Comparison of ENCODE assay signal across 23 cellular contexts in genomic region chr1:239570878-239571277, GRCh38.
"Had no signal": no experiment of that assay in that cellular context is flagged by ENCODE, and none has a peak within 500 bp of the region (broad histone marks: within the 10 kb centered on the region; RNA-seq: fewer than 3 reads in every experiment).

No MANE protein-coding gene starts in this region.

- H3K4me3 ChIP-seq: coronary artery, dorsolateral prefrontal cortex, esophagus muscularis mucosa, gastrocnemius medialis, heart left ventricle, hepatocyte, lower lobe of right lung, mucosa of descending colon had no signal

- H3K79me2 ChIP-seq: hepatocyte had no signal

- ATAC-seq: foreskin keratinocyte, gastrocnemius medialis, heart left ventricle, left colon, left lobe of liver, left ventricle myocardium superior, lower lobe of right lung, mucosa of descending colon had no signal

- H2AFZ ChIP-seq: hepatocyte had no signal

- H3K27ac ChIP-seq: coronary artery, dorsolateral prefrontal cortex, esophagus muscularis mucosa, foreskin keratinocyte, gastrocnemius medialis, heart left ventricle, hepatocyte, lower lobe of right lung had no signal

- H3K27me3 ChIP-seq: dorsolateral prefrontal cortex, esophagus muscularis mucosa, foreskin keratinocyte, gastrocnemius medialis, heart left ventricle, hepatocyte had no signal

- H3K9me3 ChIP-seq: esophagus muscularis mucosa, gastrocnemius medialis, heart left ventricle, lower lobe of right lung, mucosa of descending colon had no signal

- FAIRE-seq: colon, endothelial cell of umbilical vein, kidney had no signal

- H3K4me2 ChIP-seq: hepatocyte had no signal

- H3K36me3 ChIP-seq: esophagus muscularis mucosa, gastrocnemius medialis, heart left ventricle, lower lobe of right lung had no signal

- H3K4me1 ChIP-seq: foreskin keratinocyte, gastrocnemius medialis, heart left ventricle, lower lobe of right lung had no signal

- DNase-seq: dermis blood vessel endothelial cell; dorsolateral prefrontal cortex; effector CD4-positive, alpha-beta T cell; effector memory CD4-positive, alpha-beta T cell; foreskin keratinocyte; gastrocnemius medialis; heart left ventricle; hypothalamus; immature natural killer cell; islet precursor cell; kidney; kidney glomerular epithelial cell; left colon; left ventricle myocardium superior; lower lobe of right lung; mesenchymal stem cell; mucosa of descending colon had no signal
